ENCODE assay signal across 8 cellular contexts in the genomic region with DNA sequence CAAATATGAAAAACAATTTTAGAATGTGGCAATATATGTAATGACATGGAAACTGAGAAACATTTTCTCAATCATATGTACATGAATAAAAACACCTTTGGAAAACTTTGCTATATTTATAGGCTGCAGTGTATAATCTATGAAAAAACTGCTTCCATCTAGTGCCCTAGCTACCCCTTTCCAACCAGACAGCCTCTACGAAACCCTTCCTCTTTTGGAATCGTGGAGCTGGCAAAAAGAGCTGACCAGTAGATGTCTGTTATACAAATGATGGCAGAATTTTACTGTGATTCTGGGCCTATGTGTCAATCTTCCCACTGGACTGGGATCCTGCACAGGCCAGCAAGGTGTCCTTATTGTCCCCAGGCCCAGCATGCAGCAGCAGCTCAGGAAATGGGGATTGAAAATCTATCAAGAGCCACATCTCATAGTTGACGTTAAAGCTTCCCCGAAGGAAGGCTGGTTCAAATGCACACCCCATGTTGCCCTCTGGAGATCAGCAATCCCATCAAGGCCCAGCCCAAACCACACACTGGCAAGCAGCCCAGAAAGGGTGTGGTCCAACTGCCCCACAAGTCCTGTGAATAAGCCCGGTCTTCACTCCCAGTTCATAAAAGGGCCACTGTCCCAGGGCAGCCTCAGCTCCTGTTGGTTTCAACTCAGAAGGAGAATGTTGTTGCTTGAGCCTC. TPM values are rescaled to one million over a fixed set of nuclear protein-coding genes. Genes with fewer than 3 reads are reported as not detected.
DNase-seq lines count a peak whose midpoint lies in the region; ATAC-seq and TF ChIP-seq lines count a peak whose summit lies in the region.

No MANE protein-coding gene starts in this region.

- H3K36me3 ChIP-seq in breast epithelium, result no peaks in the 10 kb centered on the region
- no peaks in the 10 kb centered on the region for H3K36me3 ChIP-seq in left lung
- no peaks in the 10 kb centered on the region for H3K36me3 ChIP-seq in tibial artery

- H3K27me3 ChIP-seq in breast epithelium (no peaks in the 10 kb centered on the region), left lung (no peaks in the 10 kb centered on the region), tibial artery (no peaks in the 10 kb centered on the region)

- H3K4me1 Mint-ChIP-seq in Calu3 (ENCODE audit: low read depth, unreplicated experiment), result peaks cover 26% of the 10 kb centered on the region

- ATAC-seq in left lung, result peak; percentile 97
- ATAC-seq in HG02981 (IDR thresholded peaks at IDR 0.05; ENCODE audit: unreplicated experiment), result no peak
- ATAC-seq in HG02759 (IDR thresholded peaks at IDR 0.05; ENCODE audit: unreplicated experiment), result no peak

- no TSS peak for BruUV-seq in Calu3 (replicated peaks; lab: Mats Ljungman, UMichigan)

- H3K4me1 ChIP-seq in breast epithelium, result no peaks in the 10 kb centered on the region
- H3K4me1 ChIP-seq in left lung, result peaks cover 16 to 18% of the 10 kb centered on the region in 2 donors
- peaks cover 0 to 33% (median 11%) of the 10 kb centered on the region in 4 donors for H3K4me1 ChIP-seq in tibial artery

- no peaks in the 10 kb centered on the region for H3K9me3 ChIP-seq in breast epithelium
- H3K9me3 ChIP-seq in left lung, result no peaks in the 10 kb centered on the region
- no peaks in the 10 kb centered on the region for H3K9me3 ChIP-seq in tibial artery

- H3K36me3 Mint-ChIP-seq in Calu3 (ENCODE audit: insufficient read depth, unreplicated experiment), result no peaks in the 10 kb centered on the region

- intact Hi-C loops in Calu3 (cut with micrococcal nuclease; ENCODE audit: unreplicated experiment) (no loop called here), breast epithelium (cut with DNase I; ENCODE audit: low total_unique reads) (loop anchor here (10.0 kb wide), 1 partner anchor 482 kb away; no protein-coding TSS in a partner anchor), left lung (cut with DNase I) (no loop called here), tibial artery (cut with DNase I; ENCODE audit: low total_unique reads) (no loop called here)

- DNase-seq in Calu3, result peak; percentile 97
- peak; percentile 27 for DNase-seq in NCI-H2107 (lab: John Stamatoyannopoulos, UW)
- DNase-seq in breast epithelium (ENCODE audit: low spot score in 2 of 2), result peak; percentile 80 to 93
- peak; percentile 90 to 94 for DNase-seq in left lung
- peak; percentile 91 to 94 for DNase-seq in tibial artery
- no peak for DNase-seq in activated CD8-positive, alpha-beta memory T cell treated with anti-CD3 and anti-CD28 coated beads, Interleukin-2, amount 50 U/mL, for 4 hours

- no peak for TF ChIP-seq POLR2A in breast epithelium (IDR thresholded peaks at IDR 0.05)

- H3K27me3 Mint-ChIP-seq in Calu3 (ENCODE audit: unreplicated experiment), result no peaks in the 10 kb centered on the region

- H3K27ac ChIP-seq in breast epithelium (peak overlapping the region; percentile 20 to 48), left lung (peak overlapping the region; percentile 35 to 45), tibial artery (peak overlapping the region; percentile 55 to 76)

- H3K27ac Mint-ChIP-seq in Calu3 (ENCODE audit: unreplicated experiment), result no peak overlapping the region

- CTCF ChIA-PET in Calu3 (lab: Charles Lee), result interaction anchor here (0.8 to 1.9 kb wide), 6 partner anchors 9 to 480 kb away, joined by 4 to 8 read pairs (median 6); no protein-coding TSS in a partner anchor

- H3K9me3 Mint-ChIP-seq in Calu3 (ENCODE audit: low read depth, unreplicated experiment), result peaks cover 2% of the 10 kb centered on the region

- no peak overlapping the region for H3K4me3 Mint-ChIP-seq in Calu3 (ENCODE audit: low read depth, unreplicated experiment)

- TF ChIP-seq CTCF in Calu3 (IDR thresholded peaks at IDR 0.05; ENCODE audit: unreplicated experiment) (no peak), breast epithelium (IDR thresholded peaks at IDR 0.05) (no peak), left lung (IDR thresholded peaks at IDR 0.05) (no peak), tibial artery (IDR thresholded peaks at IDR 0.05) (no peak)

- H3K4me3 ChIP-seq in breast epithelium, result no peak overlapping the region
- H3K4me3 ChIP-seq in left lung, result no peak overlapping the region
- no peak overlapping the region for H3K4me3 ChIP-seq in tibial artery

RNA-seq across cellular contexts. Expression of a gene that starts 8.9 kb away (rescaled TPM):
- total RNA-seq in Calu3 (2022) (57.9 and 66.6 TPM in 2 replicates), breast epithelium (10 to 100 TPM; 24.3 to 28.8 (median 28.0) TPM), left lung (10 to 100 TPM; 36.4 to 37.2 TPM)
